11 cellular contexts compared by ENCODE assay signal in the genomic region with DNA sequence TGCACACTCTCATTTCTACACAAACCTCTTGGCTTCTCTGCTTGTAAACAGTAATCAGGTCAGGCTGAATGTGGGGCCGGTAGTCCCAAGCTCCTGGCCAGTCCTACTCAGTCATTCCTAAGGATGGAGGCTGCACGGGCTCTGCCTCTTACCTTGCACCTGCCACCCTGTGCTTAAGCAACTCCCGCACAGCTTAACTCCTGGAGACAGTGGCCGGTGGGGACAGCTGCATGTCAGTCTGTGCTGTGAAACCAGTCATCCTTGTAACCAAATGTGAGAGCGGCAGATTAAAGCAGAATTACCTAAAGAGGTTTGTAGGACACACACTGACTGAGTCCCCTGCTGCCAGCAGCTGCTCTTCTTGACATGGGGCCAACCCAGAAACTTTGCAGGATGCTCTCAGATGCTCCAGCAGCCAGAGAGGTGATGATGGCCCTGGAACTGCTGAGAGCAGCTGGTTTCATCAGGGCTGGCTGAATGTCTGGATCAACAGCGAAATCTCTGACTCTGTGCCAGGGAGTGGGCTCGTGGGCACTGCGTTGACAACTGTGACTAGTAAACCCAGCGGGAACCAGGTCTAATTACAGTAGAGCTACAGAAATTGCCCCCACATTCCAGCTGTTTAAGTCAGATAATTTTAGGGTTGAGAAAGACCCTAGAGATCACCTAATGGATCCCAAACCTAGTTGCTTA.
DNase-seq lines count a peak whose midpoint lies in the region; ATAC-seq lines count a peak whose summit lies in the region.
"Had no signal": no experiment of that assay in that cellular context is flagged by ENCODE, and none has a peak within 500 bp of the region (broad histone marks: within the 10 kb centered on the region; RNA-seq: fewer than 3 reads in every experiment).

No MANE protein-coding gene starts in this region.

- no peaks in the 10 kb centered on the region for H3K27me3 Mint-ChIP-seq in activated naive CD8-positive, alpha-beta T cell treated with anti-CD3 and anti-CD28 coated beads, Interleukin-2, amount 50 U/mL, for 24 hours

- peak; percentile 86 for DNase-seq in NCI-H1092 treated with DMSO at 0.1 percent for 48 hours (lab: John Stamatoyannopoulos, UW)
- DNase-seq in NCI-H2196 (lab: John Stamatoyannopoulos, UW; ENCODE audit: unreplicated experiment): peak; percentile 80
- DNase-seq in SJCRH30: peak; percentile 98 to 99
- no peak for DNase-seq in stimulated activated effector memory CD8-positive, alpha-beta T cell treated with anti-CD3 and anti-CD28 coated beads, Interleukin-12 subunit alpha, Interleukin-12 subunit beta, amount 100 ng/mL, for 72 hours (ENCODE audit: low spot score in 2 of 2)
- DNase-seq in activated naive CD8-positive, alpha-beta T cell treated with anti-CD3 and anti-CD28 coated beads, Interleukin-2, amount 50 U/mL, for 24 hours: no peak
- DNase-seq: activated CD4-positive, alpha-beta T cell treated with anti-CD3 and anti-CD28 coated beads, Interleukin-2, amount 50 U/mL, for 48 hours had no signal

- no peaks in the 10 kb centered on the region for H3K36me3 ChIP-seq in SJCRH30

- no peaks in the 10 kb centered on the region for H3K4me1 Mint-ChIP-seq in stimulated activated effector memory CD8-positive, alpha-beta T cell treated with anti-CD3 and anti-CD28 coated beads, Interleukin-12 subunit alpha, Interleukin-12 subunit beta, amount 100 ng/mL, for 72 hours
- no peaks in the 10 kb centered on the region for H3K4me1 Mint-ChIP-seq in activated naive CD8-positive, alpha-beta T cell treated with anti-CD3 and anti-CD28 coated beads, Interleukin-2, amount 50 U/mL, for 24 hours

- no peak overlapping the region for H3K4me3 Mint-ChIP-seq in stimulated activated effector memory CD8-positive, alpha-beta T cell treated with anti-CD3 and anti-CD28 coated beads, Interleukin-12 subunit alpha, Interleukin-12 subunit beta, amount 100 ng/mL, for 72 hours
- no peak overlapping the region for H3K4me3 Mint-ChIP-seq in activated naive CD8-positive, alpha-beta T cell treated with anti-CD3 and anti-CD28 coated beads, Interleukin-2, amount 50 U/mL, for 24 hours

- H3K27me3 ChIP-seq in SJCRH30: no peaks in the 10 kb centered on the region

- H3K4me1 ChIP-seq in SJCRH30: peaks cover 13% of the 10 kb centered on the region

- no peak overlapping the region for H3K4me3 ChIP-seq in SJCRH30
- H3K4me3 ChIP-seq: lung had no signal

- no peaks in the 10 kb centered on the region for H3K9me3 ChIP-seq in SJCRH30 (replicated peaks)

- H3K9me3 Mint-ChIP-seq in stimulated activated effector memory CD8-positive, alpha-beta T cell treated with anti-CD3 and anti-CD28 coated beads, Interleukin-12 subunit alpha, Interleukin-12 subunit beta, amount 100 ng/mL, for 72 hours: no peaks in the 10 kb centered on the region
- no peaks in the 10 kb centered on the region for H3K9me3 Mint-ChIP-seq in activated naive CD8-positive, alpha-beta T cell treated with anti-CD3 and anti-CD28 coated beads, Interleukin-2, amount 50 U/mL, for 24 hours
- H3K9me3 Mint-ChIP-seq: activated T-helper 2 cell treated with anti-CD3 and anti-CD28 coated beads, Interferon-gamma antibody, Interleukin-2, Interleukin-4, amounts not matched to agents 10 μg/mL and 5 μg/mL and 100 μg/mL, durations not matched to agents 14 hours and 24 hours and 36 hours had no signal

- no peak overlapping the region for H3K27ac ChIP-seq in SJCRH30
- H3K27ac ChIP-seq: C4-2B had no signal

- H3K27ac Mint-ChIP-seq in stimulated activated effector memory CD8-positive, alpha-beta T cell treated with anti-CD3 and anti-CD28 coated beads, Interleukin-12 subunit alpha, Interleukin-12 subunit beta, amount 100 ng/mL, for 72 hours: no peak overlapping the region
- no peak overlapping the region for H3K27ac Mint-ChIP-seq in activated naive CD8-positive, alpha-beta T cell treated with anti-CD3 and anti-CD28 coated beads, Interleukin-2, amount 50 U/mL, for 24 hours
- H3K27ac Mint-ChIP-seq: activated T-helper 2 cell treated with anti-CD3 and anti-CD28 coated beads, Interferon-gamma antibody, Interleukin-2, Interleukin-4, amounts not matched to agents 10 μg/mL and 5 μg/mL and 100 μg/mL, durations not matched to agents 14 hours and 24 hours and 36 hours had no signal

- peak; percentile 36 for ATAC-seq in stimulated activated effector memory CD8-positive, alpha-beta T cell treated with anti-CD3 and anti-CD28 coated beads, Interleukin-12 subunit alpha, Interleukin-12 subunit beta, amount 100 ng/mL, for 72 hours
- ATAC-seq in GM18907 (IDR thresholded peaks at IDR 0.05; ENCODE audit: unreplicated experiment) (no peak), HG03460 (IDR thresholded peaks at IDR 0.05; ENCODE audit: unreplicated experiment) (no peak)
- ATAC-seq in activated naive CD8-positive, alpha-beta T cell treated with anti-CD3 and anti-CD28 coated beads, Interleukin-2, amount 50 U/mL, for 24 hours: no peak

- H3K36me3 Mint-ChIP-seq in stimulated activated effector memory CD8-positive, alpha-beta T cell treated with anti-CD3 and anti-CD28 coated beads, Interleukin-12 subunit alpha, Interleukin-12 subunit beta, amount 100 ng/mL, for 72 hours: no peaks in the 10 kb centered on the region
- no peaks in the 10 kb centered on the region for H3K36me3 Mint-ChIP-seq in activated naive CD8-positive, alpha-beta T cell treated with anti-CD3 and anti-CD28 coated beads, Interleukin-2, amount 50 U/mL, for 24 hours (ENCODE audit: low read depth)

Comparison
In these comparisons a context has a peak if more than half of its experiments do, and no peak if none do; other contexts are left out.
1. DNase-seq: peak in NCI-H1092 treated with DMSO at 0.1 percent for 48 hours (single experiment), NCI-H2196 (single experiment) and SJCRH30 (2 of 2); none in stimulated activated effector memory CD8-positive, alpha-beta T cell treated with anti-CD3 and anti-CD28 coated beads, Interleukin-12 subunit alpha, Interleukin-12 subunit beta, amount 100 ng/mL, for 72 hours (0 of 2) and activated naive CD8-positive, alpha-beta T cell treated with anti-CD3 and anti-CD28 coated beads, Interleukin-2, amount 50 U/mL, for 24 hours (single experiment).